In genomic region chr12:71161575-71161974, GRCh38 we compare ENCODE assay signal across 22 cellular contexts. TPM values are rescaled to one million over a fixed set of nuclear protein-coding genes. Genes with fewer than 3 reads are reported as not detected.
DNase-seq lines count a peak whose midpoint lies in the region; ATAC-seq, FAIRE-seq and TF ChIP-seq lines count a peak whose summit lies in the region.
"Had no signal": no experiment of that assay in that cellular context is flagged by ENCODE, and none has a peak within 500 bp of the region (broad histone marks: within the 10 kb centered on the region; RNA-seq: fewer than 3 reads in every experiment).

No MANE protein-coding gene starts in this region.

- no peak for TF ChIP-seq RAD21 in HepG2 (CRISPR knock-in tag; IDR thresholded peaks at IDR 0.05)

- in situ Hi-C loops in HepG2 (cut with HindIII; ENCODE audit: extremely low pct_ligation_motif_present, low pct_unique_long_range_greater_than_20kb), result loop anchor here (5.0 kb wide), 1 partner anchor 276 kb away; the partner anchor contains the start of gene LGR5

- peak overlapping the region; percentile 99 for H3K27ac ChIP-seq in HepG2 (ENCODE audit: extremely low read length, insufficient read depth, low read length)
- no peak overlapping the region for H3K27ac ChIP-seq in right lobe of liver
- peak overlapping the region; percentile 82 for H3K27ac ChIP-seq in colonic mucosa
- H3K27ac ChIP-seq in pancreas, result peak overlapping the region in 2 of 4 donors; percentile 44 to 77
- H3K27ac ChIP-seq in SJCRH30, result no peak overlapping the region
- H3K27ac ChIP-seq: RWPE1 had no signal

- no peaks in the 10 kb centered on the region for H3K36me3 ChIP-seq in HepG2 (replicated peaks in 1 of 2; ENCODE audit: control insufficient read depth in 1 of 2, insufficient read depth in 2 of 2, low read length in 2 of 2)
- H3K36me3 ChIP-seq in right lobe of liver, result no peaks in the 10 kb centered on the region
- H3K36me3 ChIP-seq in colonic mucosa, result no peaks in the 10 kb centered on the region
- H3K36me3 ChIP-seq in pancreas, result no peaks in the 10 kb centered on the region
- H3K36me3 ChIP-seq in SJCRH30, result no peaks in the 10 kb centered on the region

- H3K9ac ChIP-seq in HepG2 (ENCODE audit: insufficient read depth, low read depth, low read length), result no peak overlapping the region
- H3K9ac ChIP-seq in colonic mucosa (ENCODE audit: low read depth in 2 of 2, low read length in 2 of 2), result peak overlapping the region in 1 of 2 donors; percentile 72

- CTCF ChIA-PET in HepG2 (lab: Yijun Ruan, JAX; ENCODE audit: low intra/inter-chr PET ratio, low total read pairs), result no interaction called here

- H3K79me2 ChIP-seq in HepG2 (ENCODE audit: insufficient read depth, low read length), result no peaks in the 10 kb centered on the region

- no peak for TF ChIP-seq POLR2A in HepG2 (IDR thresholded peaks at IDR 0.05; ENCODE audit: insufficient read depth in 1 of 2, low read depth in 2 of 2, low read length in 2 of 2)
- TF ChIP-seq POLR2A in right lobe of liver (IDR thresholded peaks at IDR 0.05), result no peak

- H2AFZ ChIP-seq in HepG2 (ENCODE audit: low read length), result peak overlapping the region; percentile 28

- FAIRE-seq in HepG2 (lab: Jason Lieb, UNC) (no peak), pancreas (lab: Jason Lieb, UNC) (peak; percentile 92)
- FAIRE-seq: D721Med, GM12892, H54 had no signal

- H3K27me3 ChIP-seq in HepG2 (ENCODE audit: control insufficient read depth in 1 of 2, insufficient read depth in 2 of 2, low read length in 2 of 2) (no peaks in the 10 kb centered on the region), right lobe of liver (no peaks in the 10 kb centered on the region), colonic mucosa (no peaks in the 10 kb centered on the region), pancreas (no peaks in the 10 kb centered on the region), SJCRH30 (no peaks in the 10 kb centered on the region)

- WGBS in HepG2 (ENCODE audit: low lambda C conversion rate), result 66% methylated on average over 1 of the region's 1 CpG
- 12% methylated on average over 1 of the region's 1 CpG for WGBS in right lobe of liver (ENCODE audit: insufficient coverage, low coverage, low lambda C conversion rate, missing lambda C conversion rate)
- WGBS in pancreas, 2 donors, result 11 to 13% methylated on average over 1 of the region's 1 CpG

- H3K9me3 ChIP-seq in HepG2 (ENCODE audit: low read length) (no peaks in the 10 kb centered on the region), right lobe of liver (no peaks in the 10 kb centered on the region), colonic mucosa (no peaks in the 10 kb centered on the region), pancreas (peaks cover 0 to 3% (median 0%) of the 10 kb centered on the region in 4 donors), SJCRH30 (replicated peaks) (no peaks in the 10 kb centered on the region)

- H3K4me1 ChIP-seq in HepG2 (ENCODE audit: insufficient read depth, low read length), result peaks cover 97% of the 10 kb centered on the region
- H3K4me1 ChIP-seq in right lobe of liver, result peaks cover 2 to 52% (median 15%) of the 10 kb centered on the region in 4 donors
- no peaks in the 10 kb centered on the region for H3K4me1 ChIP-seq in colonic mucosa
- peaks cover 4 to 64% (median 58%) of the 10 kb centered on the region in 3 donors for H3K4me1 ChIP-seq in pancreas
- H3K4me1 ChIP-seq in SJCRH30, result peaks cover 3% of the 10 kb centered on the region; the same call in 1 of the 2 replicates

- DNase-seq in HepG2 (ENCODE audit: low spot score) (no peak), right lobe of liver (no peak), colonic mucosa (no peak), pancreas (no peak), iPS-NIHi7 (ENCODE audit: extremely low spot score) (no peak), SJCRH30 (no peak), NCI-H2196 treated with DMSO at 0.1 percent for 48 hours (lab: John Stamatoyannopoulos, UW; ENCODE audit: unreplicated experiment) (no peak)
- no peak for DNase-seq in stimulated activated CD4-positive, alpha-beta T cell treated with anti-CD3 and anti-CD28 coated beads, Interleukin-4, amount 100 ng/mL, for 1 hour
- DNase-seq: CD4-positive, alpha-beta memory T cell; GF-D8; HFFc6; NCI-H187; NCI-H446; NK-92 treated with Interleukin-12 subunit alpha and Interleukin-12 subunit beta, amount 100 ng/mL, for 24 hours had no signal

- no TSS peak for BruUV-seq in HepG2 (replicated peaks; lab: Mats Ljungman, UMichigan)

- H3K4me3 ChIP-seq in HepG2 (replicated peaks in 1 of 3; ENCODE audit: insufficient read depth in 1 of 3, low read depth in 2 of 3, low read length in 3 of 3) (no peak overlapping the region), right lobe of liver (no peak overlapping the region), colonic mucosa (no peak overlapping the region), pancreas (no peak overlapping the region), SJCRH30 (no peak overlapping the region)

- TF ChIP-seq CTCF in HepG2 (CRISPR knock-in tag; IDR thresholded peaks at IDR 0.05) (no peak), right lobe of liver (IDR thresholded peaks at IDR 0.05) (no peak), colonic mucosa (IDR thresholded peaks at IDR 0.05) (no peak), pancreas (IDR thresholded peaks at IDR 0.05) (no peak)

- H3K4me2 ChIP-seq in HepG2 (ENCODE audit: low read depth, low read length), result no peak overlapping the region

- POLR2A ChIA-PET in HepG2 (lab: Yijun Ruan, JAX), result no interaction called here

- TF ChIP-seq EP300 in HepG2 (IDR thresholded peaks at IDR 0.05; ENCODE audit: low read depth in 2 of 2, low read length in 2 of 2), result no peak
- no peak for TF ChIP-seq EP300 in HepG2 (CRISPR knock-in tag; IDR thresholded peaks at IDR 0.05; ENCODE audit: borderline replicate concordance)

- ATAC-seq in HepG2 (no peak), right lobe of liver (no peak), pancreas (no peak)

- no peaks in the 10 kb centered on the region for H4K20me1 ChIP-seq in HepG2 (ENCODE audit: insufficient read depth, low read length)

- intact Hi-C loops in HepG2 (cut with micrococcal nuclease; ENCODE audit: unreplicated experiment), result no loop called here
- intact Hi-C loops in right lobe of liver (cut with DNase I), result no loop called here
- intact Hi-C loops in colonic mucosa (cut with DNase I), result no loop called here
- intact Hi-C loops in pancreas (cut with DNase I), result no loop called here

TF ChIP-seq in HepG2, 621 proteins besides CTCF, POLR2A, EP300 and RAD21 (continues in another document):
- no peak for TF ChIP-seq REST (IDR thresholded peaks at IDR 0.05; ENCODE audit: borderline replicate concordance in 1 of 2, low read depth in 1 of 2, low read length in 2 of 2)

RNA-seq across cellular contexts. Expression of gene TSPAN8, which starts 3.8 kb away (rescaled TPM):
- total RNA-seq in HepG2 (2016; rRNA removed; fragmentation: Illumina TruSeq; extraction: Trizol), result 3.2 and 3.9 TPM in 2 replicates
- total RNA-seq in HepG2 (2016; cell fraction: cytosol; rRNA removed; fragmentation: Illumina TruSeq; extraction: Trizol; ENCODE audit: low read depth), result 1.5 and 1.9 TPM in 2 replicates
- 3.2 and 3.7 TPM in 2 replicates for total RNA-seq in HepG2 (2016; cell fraction: insoluble cytoplasmic fraction; rRNA removed; fragmentation: Illumina TruSeq; extraction: Trizol)
- 2.6 and 4.1 TPM in 2 replicates for total RNA-seq in HepG2 (2016; cell fraction: membrane; rRNA removed; fragmentation: Illumina TruSeq; extraction: Trizol)
- total RNA-seq in HepG2 (2016; cell fraction: nucleus; rRNA removed; fragmentation: Illumina TruSeq; extraction: Trizol), result 2.5 and 2.8 TPM in 2 replicates
- polyA plus RNA-seq in HepG2 (2011; rRNA removed), result 2.0 and 3.4 TPM in 2 replicates
- polyA plus RNA-seq in HepG2 (2011; cell fraction: cytosol; rRNA removed), result 1.8 and 2.0 TPM in 2 replicates
- polyA plus RNA-seq in HepG2 (2011; cell fraction: nucleus; rRNA removed), result 0.50 and 0.56 TPM in 2 replicates
- polyA plus RNA-seq in HepG2 (2012), result 4.2 and 4.4 TPM in 2 replicates
- 2.0 and 2.6 TPM in 2 replicates for polyA plus RNA-seq in HepG2 (2016; cell fraction: cytosol; fragmentation: Illumina TruSeq; extraction: Trizol; ENCODE audit: low read depth)
- polyA plus RNA-seq in HepG2 (2016; cell fraction: insoluble cytoplasmic fraction; fragmentation: Illumina TruSeq; extraction: Trizol; ENCODE audit: low read depth), result 3.7 and 4.0 TPM in 2 replicates
- 1.8 and 2.3 TPM in 2 replicates for polyA plus RNA-seq in HepG2 (2016; cell fraction: membrane; fragmentation: Illumina TruSeq; extraction: Trizol; ENCODE audit: low read depth)
- polyA plus RNA-seq in HepG2 (2016; cell fraction: nucleus; fragmentation: Illumina TruSeq; extraction: Trizol; ENCODE audit: insufficient read depth, low read depth), result 2.8 and 5.2 TPM in 2 replicates
- polyA minus RNA-seq in HepG2 (2011; rRNA and poly(A)+ RNA removed; ENCODE audit: low replicate concordance), result 0.50 and 36.3 TPM in 2 replicates
- polyA minus RNA-seq in HepG2 (2011; cell fraction: cytosol; rRNA and poly(A)+ RNA removed), result 1.4 TPM in 1 of 2 replicates, not detected in the other
- polyA minus RNA-seq in HepG2 (2011; cell fraction: nucleus; rRNA and poly(A)+ RNA removed), result 0.99 and 2.1 TPM in 2 replicates
- total RNA-seq in right lobe of liver, result 10 to 100 TPM in 3 of 6 experiments, 1 to 10 TPM in 3; 2.0 to 12.6 (median 7.8) TPM
- total RNA-seq in colonic mucosa, result 1,000 to 10,000 TPM; 1,318 to 1,657 TPM
- 10 to 100 TPM; 21.8 to 90.3 (median 25.8) TPM for total RNA-seq in pancreas
- polyA plus RNA-seq in pancreas, result 10 to 100 TPM; 38.2 to 95.9 TPM
- total RNA-seq in SJCRH30 (2014; rRNA removed; shearing (Covaris generic)), result 0.47 and 0.79 TPM in 2 replicates
- total RNA-seq: CD4-positive, alpha-beta memory T cell; Daoy; HFFc6; OCI-LY7 had no signal
- polyA plus RNA-seq: BJ; CD4-positive, alpha-beta memory T cell; IgD-negative memory B cell had no signal

Comparison
In these comparisons a context has a peak if more than half of its experiments do, and no peak if none do; other contexts are left out.
1. H3K27ac ChIP-seq: peak in HepG2 (single experiment) and colonic mucosa (single experiment); none in right lobe of liver (0 of 3) and SJCRH30 (single experiment).
2. RNA of gene TSPAN8, which starts 3.8 kb away (total RNA-seq): 1,318 to 1,657 TPM in colonic mucosa; 21.8 to 90.3 TPM in pancreas, 2.0 to 12.6 TPM in right lobe of liver, 1.5 to 4.1 TPM in HepG2 and 0.47 to 0.79 TPM in SJCRH30; every median in the first group is over 10 times any median in the second.